ENCODE assay signal across 11 cellular contexts in the genomic region with DNA sequence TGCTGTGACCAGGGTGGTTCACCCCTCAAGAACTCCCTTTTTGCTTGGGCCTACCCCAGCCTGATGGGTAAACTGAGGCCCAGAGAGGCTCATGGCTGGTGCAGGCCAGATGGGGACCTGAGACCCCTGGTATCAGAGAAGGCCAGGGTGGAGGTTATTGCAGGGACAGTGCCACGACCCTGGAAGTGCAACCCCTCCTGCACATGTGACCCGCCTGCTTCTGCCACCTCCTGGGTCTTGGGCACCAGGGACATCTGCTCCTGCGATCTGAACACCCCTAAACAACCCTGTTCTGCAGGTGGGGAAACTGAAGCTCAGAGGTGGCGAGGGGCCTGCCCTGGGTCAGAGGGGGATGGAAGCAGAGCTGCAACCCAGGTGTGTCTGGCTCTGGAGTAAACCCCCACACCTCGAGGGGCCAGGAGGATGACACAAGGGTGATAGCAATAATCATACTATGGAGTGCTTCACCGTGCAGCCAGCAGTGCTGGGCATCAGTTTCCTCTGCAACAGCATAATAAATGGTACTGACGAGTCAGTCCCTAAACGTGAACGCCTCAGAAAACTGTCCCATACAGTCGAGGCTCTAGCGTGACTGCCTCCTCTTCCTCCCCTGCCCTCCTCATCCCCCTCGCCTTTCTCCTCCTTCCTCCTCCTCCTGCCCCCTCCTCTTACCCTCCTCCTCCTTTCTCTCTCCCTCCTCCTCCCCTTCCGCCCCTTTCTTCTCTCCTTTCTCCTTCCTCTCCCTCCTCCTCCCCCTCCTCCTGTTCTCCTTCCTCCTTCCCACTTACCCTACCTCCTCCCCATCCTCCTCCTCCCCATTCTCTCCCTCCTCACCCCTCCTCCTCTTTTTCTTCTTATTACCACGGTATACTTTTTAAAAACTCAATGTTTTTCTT. TPM values are rescaled to one million over a fixed set of nuclear protein-coding genes. Genes with fewer than 3 reads are reported as not detected.
"Had no signal": no experiment of that assay in that cellular context is flagged by ENCODE, and none has a peak within 500 bp of the region (broad histone marks: within the 10 kb centered on the region; RNA-seq: fewer than 3 reads in every experiment).

No MANE protein-coding gene starts in this region.

- H3K27me3 Mint-ChIP-seq: T-helper 17 cell had no signal

- FAIRE-seq: bronchial epithelial cell, colon, frontal cortex, TTC549 had no signal

- H3K4me3 Mint-ChIP-seq: activated naive CD8-positive, alpha-beta T cell treated with anti-CD3 and anti-CD28 coated beads, Interleukin-2, amount 50 U/mL, for 24 hours had no signal

- H3K36me3 Mint-ChIP-seq: natural killer cell had no signal

- H3K27ac ChIP-seq: ascending aorta, left lung, sigmoid colon, upper lobe of left lung had no signal

- H3K4me3 ChIP-seq: left lung, sigmoid colon, upper lobe of left lung had no signal

- H3K27ac Mint-ChIP-seq: activated naive CD8-positive, alpha-beta T cell treated with anti-CD3 and anti-CD28 coated beads, Interleukin-2, amount 50 U/mL, for 24 hours had no signal

- H3K9me3 ChIP-seq: ascending aorta, left lung, sigmoid colon, upper lobe of left lung had no signal

- H3K9me3 Mint-ChIP-seq: activated naive CD8-positive, alpha-beta T cell treated with anti-CD3 and anti-CD28 coated beads, Interleukin-2, amount 50 U/mL, for 24 hours; natural killer cell had no signal

RNA-seq across cellular contexts. Expression of gene CILP2, which starts 5.0 kb away (rescaled TPM):
- total RNA-seq: ascending aorta had no signal

RNA-seq across cellular contexts. Expression of gene TSSK6, which starts 17.7 kb away (rescaled TPM):
- total RNA-seq: ascending aorta had no signal
